In genomic region chr15:75661041-75661778, GRCh38 we compare ENCODE assay signal across 9 cellular contexts. TPM values are rescaled to one million over a fixed set of nuclear protein-coding genes. Genes with fewer than 3 reads are reported as not detected.
DNase-seq lines count a peak whose midpoint lies in the region; ATAC-seq and TF ChIP-seq lines count a peak whose summit lies in the region.
"Had no signal": no experiment of that assay in that cellular context is flagged by ENCODE, and none has a peak within 500 bp of the region (broad histone marks: within the 10 kb centered on the region; RNA-seq: fewer than 3 reads in every experiment).

No MANE protein-coding gene starts in this region.

- peak; percentile 67 to 79 (median 70) for ATAC-seq in psoas muscle
- ATAC-seq in CD8-positive, alpha-beta T cell = no peak
- no peak for ATAC-seq in HG03432 (IDR thresholded peaks at IDR 0.05; ENCODE audit: unreplicated experiment)

- H3K9me3 Mint-ChIP-seq in CD8-positive, alpha-beta T cell = no peaks in the 10 kb centered on the region
- H3K9me3 Mint-ChIP-seq in CD4-positive, alpha-beta memory T cell = no peaks in the 10 kb centered on the region

- CTCF ChIA-PET in CD8-positive, alpha-beta T cell (lab: Charles Lee) = no interaction called here
- CTCF ChIA-PET in CD4-positive, alpha-beta memory T cell (lab: Charles Lee; ENCODE audit: partially characterized antibody) = no interaction called here

- peak overlapping the region; percentile 80 for H3K9ac ChIP-seq in adipocyte (ENCODE audit: low read length)

- intact Hi-C loops in cardiac septum (cut with DNase I) = no loop called here
- intact Hi-C loops in psoas muscle (cut with DNase I) = no loop called here
- intact Hi-C loops in CD8-positive, alpha-beta T cell (cut with DNase I, micrococcal nuclease) = no loop called here
- intact Hi-C loops in CD4-positive, alpha-beta memory T cell (cut with micrococcal nuclease) = no loop called here

- WGBS in psoas muscle, 3 donors = 50 to 70% (median 61%) methylated on average over 9 to 14 of the region's 14 CpGs

- peak overlapping the region; percentile 52 for H3K4me3 ChIP-seq in adipocyte (ENCODE audit: low read length)
- no peak overlapping the region for H3K4me3 ChIP-seq in psoas muscle
- no peak overlapping the region for H3K4me3 ChIP-seq in CD8-positive, alpha-beta T cell (ENCODE audit: low read depth, low read length)
- H3K4me3 ChIP-seq in CD4-positive, alpha-beta memory T cell (ENCODE audit: low read length in 2 of 2) = no peak overlapping the region

- H3K4me1 ChIP-seq in adipocyte (ENCODE audit: control insufficient read depth, insufficient read depth, low read length) (peaks cover 39% of the 10 kb centered on the region), psoas muscle (peaks cover under 1% of the 10 kb centered on the region)
- H3K4me1 ChIP-seq in CD8-positive, alpha-beta T cell (ENCODE audit: insufficient read depth, low read length) = no peaks in the 10 kb centered on the region
- H3K4me1 ChIP-seq in CD4-positive, alpha-beta memory T cell (ENCODE audit: insufficient read depth, low read length) = no peaks in the 10 kb centered on the region

- no peak for TF ChIP-seq CTCF in psoas muscle (IDR thresholded peaks at IDR 0.05)
- no peak for TF ChIP-seq CTCF in CD8-positive, alpha-beta T cell (IDR thresholded peaks at IDR 0.05)

- no peaks in the 10 kb centered on the region for H3K4me1 Mint-ChIP-seq in CD8-positive, alpha-beta T cell (ENCODE audit: low read depth)
- H3K4me1 Mint-ChIP-seq in CD4-positive, alpha-beta memory T cell = peaks cover 0 to 2% (median under 1%) of the 10 kb centered on the region in 4 donors

- no peaks in the 10 kb centered on the region for H3K27me3 Mint-ChIP-seq in CD8-positive, alpha-beta T cell (ENCODE audit: low read depth)
- no peaks in the 10 kb centered on the region for H3K27me3 Mint-ChIP-seq in CD4-positive, alpha-beta memory T cell
- H3K27me3 Mint-ChIP-seq: activated naive CD8-positive, alpha-beta T cell had no signal

- POLR2A ChIA-PET in CD8-positive, alpha-beta T cell (lab: Charles Lee) = interaction anchor here (0.6 kb wide), 1 partner anchor 156 kb away, joined by 7 read pairs; no protein-coding TSS in a partner anchor
- POLR2A ChIA-PET in CD4-positive, alpha-beta memory T cell (lab: Charles Lee; ENCODE audit: partially characterized antibody) = no interaction called here

- no peaks in the 10 kb centered on the region for H3K9me3 ChIP-seq in adipocyte (ENCODE audit: control insufficient read depth, low read length)
- no peaks in the 10 kb centered on the region for H3K9me3 ChIP-seq in psoas muscle
- H3K9me3 ChIP-seq in CD8-positive, alpha-beta T cell (ENCODE audit: low read length) = no peaks in the 10 kb centered on the region
- no peaks in the 10 kb centered on the region for H3K9me3 ChIP-seq in CD4-positive, alpha-beta memory T cell (ENCODE audit: control insufficient read depth in 1 of 2, low read length in 2 of 2)

- no peaks in the 10 kb centered on the region for H3K36me3 Mint-ChIP-seq in CD8-positive, alpha-beta T cell
- no peaks in the 10 kb centered on the region for H3K36me3 Mint-ChIP-seq in CD4-positive, alpha-beta memory T cell
- H3K36me3 Mint-ChIP-seq: activated naive CD8-positive, alpha-beta T cell had no signal

- peak overlapping the region; percentile 68 for H3K27ac ChIP-seq in psoas muscle
- H3K27ac ChIP-seq in CD8-positive, alpha-beta T cell (ENCODE audit: low read depth, low read length) = no peak overlapping the region
- H3K27ac ChIP-seq in CD4-positive, alpha-beta memory T cell (ENCODE audit: low read depth, low read length) = no peak overlapping the region

- H3K36me3 ChIP-seq in adipocyte (ENCODE audit: control insufficient read depth, insufficient read depth, low read length, severe bottlenecking) (peaks cover 38% of the 10 kb centered on the region), psoas muscle (ENCODE audit: insufficient read depth in 1 of 2, low read depth in 1 of 2) (peaks cover 0 to 13% of the 10 kb centered on the region in 2 donors)
- H3K36me3 ChIP-seq in CD8-positive, alpha-beta T cell (ENCODE audit: insufficient read depth, low read length) = no peaks in the 10 kb centered on the region
- H3K36me3 ChIP-seq in CD4-positive, alpha-beta memory T cell (ENCODE audit: insufficient read depth, low read length) = no peaks in the 10 kb centered on the region

- no peak overlapping the region for H3K27ac Mint-ChIP-seq in CD8-positive, alpha-beta T cell
- no peak overlapping the region for H3K27ac Mint-ChIP-seq in CD4-positive, alpha-beta memory T cell
- H3K27ac Mint-ChIP-seq: activated naive CD8-positive, alpha-beta T cell had no signal

- H3K27me3 ChIP-seq in adipocyte (replicated peaks; ENCODE audit: control insufficient read depth, insufficient read depth, low read length) (no peaks in the 10 kb centered on the region), psoas muscle (ENCODE audit: insufficient read depth in 3 of 3, low read length in 2 of 3) (no peaks in the 10 kb centered on the region)
- no peaks in the 10 kb centered on the region for H3K27me3 ChIP-seq in CD8-positive, alpha-beta T cell (ENCODE audit: insufficient read depth, low read length)
- H3K27me3 ChIP-seq in CD4-positive, alpha-beta memory T cell (ENCODE audit: insufficient read depth, low read length) = no peaks in the 10 kb centered on the region

- peak; percentile 96 for DNase-seq in EH (ENCODE audit: low read depth)
- peak; percentile 97 for DNase-seq in adipocyte (ENCODE audit: low read depth)
- peak; percentile 89 for DNase-seq in cardiac septum (ENCODE audit: low spot score)
- DNase-seq in psoas muscle = peak; percentile 88 to 90
- DNase-seq in SKM-1 treated with dmso at 0.1 percent for 144 hours (lab: John Stamatoyannopoulos, UW; ENCODE audit: unreplicated experiment) = no peak
- DNase-seq in CD8-positive, alpha-beta T cell = no peak
- no peak for DNase-seq in CD4-positive, alpha-beta memory T cell

- no peak overlapping the region for H3K4me3 Mint-ChIP-seq in CD8-positive, alpha-beta T cell
- H3K4me3 Mint-ChIP-seq in CD4-positive, alpha-beta memory T cell = no peak overlapping the region
- H3K4me3 Mint-ChIP-seq: activated naive CD8-positive, alpha-beta T cell had no signal

RNA-seq across cellular contexts. Expression of gene SNX33, which starts 13.5 kb away (rescaled TPM):
- total RNA-seq in cardiac septum (10.3 TPM), psoas muscle (1 to 10 TPM; 3.5 to 8.0 (median 3.9) TPM)
- 1 to 10 TPM; 3.7 to 4.4 (median 3.8) TPM for polyA plus RNA-seq in psoas muscle
- under 1 TPM; 0.56 to 0.95 TPM for total RNA-seq in CD8-positive, alpha-beta T cell
- 1 to 10 TPM; 3.5 to 3.8 TPM for total RNA-seq in CD4-positive, alpha-beta memory T cell
- polyA plus RNA-seq in CD4-positive, alpha-beta memory T cell = 1 to 10 TPM in 1 of 2 donors, under 1 TPM in 1; 0.33 to 1.6 TPM

RNA-seq across cellular contexts. Expression of gene IMP3, which starts 21.2 kb away (rescaled TPM):
- total RNA-seq in cardiac septum (30.0 TPM), psoas muscle (10 to 100 TPM; 41.6 to 51.0 (median 43.8) TPM)
- 10 to 100 TPM; 45.0 to 95.9 (median 87.3) TPM for polyA plus RNA-seq in psoas muscle
- 10 to 100 TPM; 67.1 to 69.5 TPM for total RNA-seq in CD8-positive, alpha-beta T cell
- total RNA-seq in CD4-positive, alpha-beta memory T cell = 10 to 100 TPM; 85.5 to 96.9 TPM
- 100 to 1,000 TPM; 191 to 211 TPM for polyA plus RNA-seq in CD4-positive, alpha-beta memory T cell

RNA-seq across cellular contexts. Expression of gene SNUPN, which starts 35.7 kb away (rescaled TPM):
- 13.6 TPM for total RNA-seq in cardiac septum
- total RNA-seq in psoas muscle = 10 to 100 TPM; 17.1 to 21.9 (median 19.0) TPM
- polyA plus RNA-seq in psoas muscle = 10 to 100 TPM; 29.5 to 40.9 (median 31.5) TPM
- total RNA-seq in CD8-positive, alpha-beta T cell = 1 to 10 TPM; 7.7 TPM
- 10 to 100 TPM; 21.0 to 23.5 TPM for total RNA-seq in CD4-positive, alpha-beta memory T cell
- 10 to 100 TPM; 25.2 to 35.2 TPM for polyA plus RNA-seq in CD4-positive, alpha-beta memory T cell

RNA-seq across cellular contexts. Expression of gene CSPG4, which starts 51.4 kb away (rescaled TPM):
- total RNA-seq in cardiac septum = 21.3 TPM
- 10 to 100 TPM; 15.8 to 49.5 (median 34.0) TPM for total RNA-seq in psoas muscle
- 10 to 100 TPM in 2 of 3 donors, 1 to 10 TPM in 1; 8.1 to 15.9 (median 10.6) TPM for polyA plus RNA-seq in psoas muscle
- not detected for total RNA-seq in CD8-positive, alpha-beta T cell
- total RNA-seq in CD4-positive, alpha-beta memory T cell = not detected
- not detected for polyA plus RNA-seq in CD4-positive, alpha-beta memory T cell

Comparison
In these comparisons a context has a peak if more than half of its experiments do, and no peak if none do; other contexts are left out.
1. DNase-seq: peak in EH (single experiment), adipocyte (single experiment), cardiac septum (single experiment) and psoas muscle (2 of 2); none in SKM-1 treated with dmso at 0.1 percent for 144 hours (single experiment), CD8-positive, alpha-beta T cell (0 of 7) and CD4-positive, alpha-beta memory T cell (0 of 5).
2. ATAC-seq: peak in psoas muscle (4 of 4); none in CD8-positive, alpha-beta T cell (single experiment) and HG03432 (single experiment).